Comparison of ENCODE assay signal across 8 cellular contexts in the genomic region with DNA sequence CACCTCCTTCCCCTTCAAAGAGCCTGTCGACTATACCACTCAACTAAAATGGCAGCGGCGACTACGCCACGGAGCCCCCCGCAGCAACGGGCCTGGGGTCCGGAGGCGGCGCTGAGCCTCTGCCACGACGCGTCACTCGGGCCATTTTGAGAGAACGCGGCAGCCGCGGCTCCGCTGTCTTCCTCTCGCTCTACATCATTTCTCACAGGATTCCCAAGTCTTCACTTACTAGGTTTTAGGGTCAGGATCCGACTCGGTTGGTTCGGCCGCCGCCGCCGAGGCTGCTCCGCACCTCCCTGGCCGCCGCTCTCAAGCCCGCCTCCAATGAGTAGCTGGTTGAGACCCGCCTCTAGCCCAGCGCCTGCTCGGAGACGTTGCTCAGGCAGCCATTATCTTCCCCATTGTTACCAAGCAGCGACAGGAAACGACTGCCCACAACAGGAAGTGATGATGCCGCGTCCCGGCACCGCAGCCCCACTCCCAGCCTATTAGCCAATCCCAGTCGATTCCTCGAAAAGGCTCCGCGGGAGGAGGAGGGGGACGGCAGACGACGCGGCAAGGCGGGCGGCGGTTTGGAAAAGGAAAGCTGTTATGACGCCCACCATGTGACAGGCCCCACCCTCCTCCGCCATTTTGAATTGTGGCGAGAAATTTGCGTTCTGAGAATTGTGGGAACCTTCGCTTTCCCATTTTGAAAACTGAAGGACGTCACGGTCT.
DNase-seq lines count a peak whose midpoint lies in the region; ATAC-seq and TF ChIP-seq lines count a peak whose summit lies in the region.

A gene with protein sequence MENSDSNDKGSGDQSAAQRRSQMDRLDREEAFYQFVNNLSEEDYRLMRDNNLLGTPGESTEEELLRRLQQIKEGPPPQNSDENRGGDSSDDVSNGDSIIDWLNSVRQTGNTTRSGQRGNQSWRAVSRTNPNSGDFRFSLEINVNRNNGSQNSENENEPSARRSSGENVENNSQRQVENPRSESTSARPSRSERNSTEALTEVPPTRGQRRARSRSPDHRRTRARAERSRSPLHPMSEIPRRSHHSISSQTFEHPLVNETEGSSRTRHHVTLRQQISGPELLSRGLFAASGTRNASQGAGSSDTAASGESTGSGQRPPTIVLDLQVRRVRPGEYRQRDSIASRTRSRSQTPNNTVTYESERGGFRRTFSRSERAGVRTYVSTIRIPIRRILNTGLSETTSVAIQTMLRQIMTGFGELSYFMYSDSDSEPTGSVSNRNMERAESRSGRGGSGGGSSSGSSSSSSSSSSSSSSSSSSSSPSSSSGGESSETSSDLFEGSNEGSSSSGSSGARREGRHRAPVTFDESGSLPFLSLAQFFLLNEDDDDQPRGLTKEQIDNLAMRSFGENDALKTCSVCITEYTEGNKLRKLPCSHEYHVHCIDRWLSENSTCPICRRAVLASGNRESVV (minus strand): TSS at position 432 of the 717 bp plus-strand sequence. CDS start 18,647 bp downstream, outside the sequence.

- peak within 1 kb of the TSS; percentile 99 for H3K4me3 Mint-ChIP-seq in central memory CD8-positive, alpha-beta T cell

- peaks cover 24% of the 10 kb centered on the region for H3K36me3 Mint-ChIP-seq in central memory CD8-positive, alpha-beta T cell (ENCODE audit: insufficient read depth)

- peaks cover 6% of the 10 kb centered on the region for H3K4me1 Mint-ChIP-seq in central memory CD8-positive, alpha-beta T cell

- ATAC-seq in GM19025 (IDR thresholded peaks at IDR 0.05; ENCODE audit: low read depth, unreplicated experiment) (peak; percentile 97), HG03342 (IDR thresholded peaks at IDR 0.05; ENCODE audit: unreplicated experiment) (peak; percentile 93)
- ATAC-seq in central memory CD8-positive, alpha-beta T cell (replicated peaks; ENCODE audit: extremely low read depth, poor library complexity, severe bottlenecking) = peak; percentile 90

- H3K27me3 Mint-ChIP-seq in central memory CD8-positive, alpha-beta T cell = peaks cover 1% of the 10 kb centered on the region

- DNase-seq in AG09309 (ENCODE audit: low read depth) = peak; percentile 82
- peak; percentile 80 to 95 for DNase-seq in NCI-H446 (lab: John Stamatoyannopoulos, UW)
- peak; percentile 80 for DNase-seq in activated CD4-positive, CD25-positive, alpha-beta regulatory T cell treated with anti-CD3 and anti-CD28 coated beads, Interleukin-2, amount 50 U/mL, for 16 hours (ENCODE audit: low read depth, low spot score)
- peak; percentile 71 to 92 for DNase-seq in central memory CD8-positive, alpha-beta T cell (ENCODE audit: low spot score in 2 of 2)
- peak; percentile 96 for DNase-seq in iris pigment epithelial cell (ENCODE audit: low read depth)
- DNase-seq in stimulated activated CD4-positive, alpha-beta T cell treated with anti-CD3 and anti-CD28 coated beads, Interleukin-12 subunit alpha, Interleukin-12 subunit beta, amount 100 ng/mL, for 24 hours (ENCODE audit: low read depth in 2 of 2) = peak; percentile 79 to 80

- peak within 1 kb of the TSS; percentile 100 for H3K27ac Mint-ChIP-seq in central memory CD8-positive, alpha-beta T cell (ENCODE audit: low read depth)

- H3K9me3 Mint-ChIP-seq in central memory CD8-positive, alpha-beta T cell = no peaks in the 10 kb centered on the region

- no peak for TF ChIP-seq CTCF in AG09309 (IDR thresholded peaks at IDR 0.05; ENCODE audit: control insufficient read depth, insufficient read depth, low read depth, low read length, missing control alignments)

- H3K4me3 ChIP-seq in AG09309 (ENCODE audit: control insufficient read depth, low read depth, low read length) = peak within 1 kb of the TSS; percentile 55

Comparison
In these comparisons a context has a peak if more than half of its experiments do, and no peak if none do; other contexts are left out.
1. Peak in every context shown above with its lines: DNase-seq, ATAC-seq and H3K4me3 ChIP-seq.